8 cellular contexts compared by ENCODE assay signal in the genomic region with DNA sequence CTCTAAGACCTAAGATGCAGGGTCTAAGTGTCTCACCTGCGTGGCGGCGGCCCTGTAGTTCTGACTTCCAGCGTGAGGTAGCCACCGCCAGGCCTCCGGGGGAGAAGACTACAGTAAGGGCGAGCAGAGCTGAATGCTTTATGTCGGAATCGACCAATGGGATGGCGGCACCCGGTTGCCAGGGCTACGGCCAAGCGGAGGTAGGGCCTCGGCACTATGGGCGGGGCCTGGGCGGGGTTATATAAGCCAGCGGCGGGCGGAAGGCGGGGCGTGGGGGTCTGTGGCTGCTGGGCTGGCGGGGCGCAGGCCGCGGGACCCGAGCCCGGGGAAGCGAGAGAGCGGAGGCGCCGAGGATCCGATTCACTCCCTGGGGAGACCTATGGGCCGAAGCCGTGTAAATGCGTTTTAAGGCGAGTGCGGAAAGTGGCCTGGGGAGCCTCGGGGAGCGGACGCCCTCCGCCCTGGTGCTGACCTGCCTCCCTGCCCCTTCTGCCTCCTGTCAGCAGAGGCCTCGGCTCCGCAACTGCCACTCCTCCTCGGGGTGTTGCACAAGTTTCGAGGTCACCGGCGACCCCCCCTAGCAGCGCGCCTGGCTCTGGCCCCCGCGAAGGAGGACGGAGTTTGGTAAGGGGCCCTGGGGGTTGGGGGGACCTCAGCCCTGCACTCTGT. TPM values are rescaled to one million over a fixed set of nuclear protein-coding genes. Genes with fewer than 3 reads are reported as not detected.
DNase-seq lines count a peak whose midpoint lies in the region; ATAC-seq and TF ChIP-seq lines count a peak whose summit lies in the region.

A gene (plus strand): TSS at position 269 of the 669 bp plus-strand sequence. CDS start 1,097 bp downstream, outside the sequence.

- peaks cover 5% of the 10 kb centered on the region in 2 donors for H3K4me1 ChIP-seq in lung (ENCODE audit: control insufficient read depth in 2 of 2, insufficient read depth in 2 of 2, low read length in 2 of 2)

- no peaks in the 10 kb centered on the region for H3K9me3 ChIP-seq in lung (ENCODE audit: control insufficient read depth in 2 of 2, insufficient read depth in 1 of 2, low read length in 1 of 2)

- H3K4me1 Mint-ChIP-seq in CD14-positive monocyte = peaks cover 24% of the 10 kb centered on the region

- peaks cover 0 to 1% of the 10 kb centered on the region in 2 donors for H3K36me3 Mint-ChIP-seq in CD14-positive monocyte

- H3K27ac Mint-ChIP-seq in CD14-positive monocyte = peak within 1 kb of the TSS in 3 of 7 donors; percentile 21 to 84 (median 38)

- ATAC-seq in GM19397 (IDR thresholded peaks at IDR 0.05; ENCODE audit: unreplicated experiment) (peak; percentile 83), HG03571 (IDR thresholded peaks at IDR 0.05; ENCODE audit: unreplicated experiment) (peak; percentile 91), lung (ENCODE audit: insufficient read depth, low FRiP score) (peak; percentile 94)

- peak within 1 kb of the TSS; percentile 75 for H3K4me3 ChIP-seq in lung

- peaks cover 33 to 48% (median 35%) of the 10 kb centered on the region in 3 donors for H3K27me3 Mint-ChIP-seq in CD14-positive monocyte (ENCODE audit: low read depth in 3 of 3)

- peaks cover 0 to 13% (median 0%) of the 10 kb centered on the region in 7 donors for H3K9me3 Mint-ChIP-seq in CD14-positive monocyte

- no peaks in the 10 kb centered on the region for H3K27me3 ChIP-seq in lung (ENCODE audit: control insufficient read depth, insufficient read depth)

- no peak for TF ChIP-seq CTCF in CD14-positive monocyte (IDR thresholded peaks at IDR 0.05)
- TF ChIP-seq CTCF in lung (IDR thresholded peaks at IDR 0.05; ENCODE audit: control extremely low read depth, extremely low read depth) = no peak

- intact Hi-C loops in CD14-positive monocyte (cut with micrococcal nuclease) = loop anchor here in 1 of 2 donors (10.0 kb wide), 1 partner anchor 146 kb away; no protein-coding TSS in a partner anchor

- H3K27ac ChIP-seq in lung (ENCODE audit: low read depth in 1 of 2, low read length in 1 of 2) = peak within 1 kb of the TSS in 1 of 2 donors; percentile 26

- H3K4me3 Mint-ChIP-seq in CD14-positive monocyte = peak within 1 kb of the TSS; percentile 76 to 86

- H3K36me3 ChIP-seq in lung (ENCODE audit: control insufficient read depth in 2 of 2, insufficient read depth in 2 of 2, low read length in 2 of 2) = no peaks in the 10 kb centered on the region

- DNase-seq in CD14-positive monocyte (ENCODE audit: low spot score) (peak; percentile 94), NCI-H774 (lab: John Stamatoyannopoulos, UW) (peak; percentile 97), lung (ENCODE audit: low spot score) (peak; percentile 99)
- peak; percentile 97 to 99 for DNase-seq in activated CD8-positive, alpha-beta memory T cell treated with anti-CD3 and anti-CD28 coated beads for 1 hour (ENCODE audit: extremely low read depth in 1 of 2, low read depth in 1 of 2)
- peak; percentile 98 for DNase-seq in effector CD4-positive, alpha-beta T cell
- peak; percentile 92 to 99 (median 93) for DNase-seq in stimulated activated CD4-positive, alpha-beta T cell treated with anti-CD3 and anti-CD28 coated beads, TNF-alpha, amount 100 ng/mL, for 1 hour (ENCODE audit: low read depth in 3 of 3, low spot score in 1 of 3)

- 0% methylated on average over 45 to 52 of the region's 52 CpGs for WGBS in lung, 2 donors

RNA-seq across cellular contexts. Expression of the gene that starts here (rescaled TPM):
- polyA plus RNA-seq in CD14-positive monocyte = under 1 TPM in 1 of 2 donors, not detected in 1; 0.89 TPM
- 10 to 100 TPM in 1 of 2 donors, 1 to 10 TPM in 1; 6.2 to 12.8 TPM for total RNA-seq in lung
- polyA plus RNA-seq in lung = 1 to 10 TPM; 1.2 to 1.5 TPM

Comparison
In these comparisons a context has a peak if more than half of its experiments do, and no peak if none do; other contexts are left out.
1. Peak in DNase-seq in CD14-positive monocyte; RNA of the gene not detected or under 1 TPM.